In genomic region chr7:101905203-101905865, GRCh38 we compare ENCODE assay signal across 35 cellular contexts.
DNase-seq lines count a peak whose midpoint lies in the region; ATAC-seq, FAIRE-seq and TF ChIP-seq lines count a peak whose summit lies in the region.
"Had no signal": no experiment of that assay in that cellular context is flagged by ENCODE, and none has a peak within 500 bp of the region (broad histone marks: within the 10 kb centered on the region; RNA-seq: fewer than 3 reads in every experiment).

No MANE protein-coding gene starts in this region.

- H2AFZ ChIP-seq in H1 (ENCODE audit: low read length) (no peak overlapping the region), neural progenitor cell (replicated peaks) (no peak overlapping the region)

- H4K20me1 ChIP-seq in H1 (replicated peaks in 1 of 2; ENCODE audit: control insufficient read depth in 1 of 2, insufficient read depth in 2 of 2, low read length in 2 of 2) (peaks cover 6 to 20% of the 10 kb centered on the region in 2 experiments), neural progenitor cell (ENCODE audit: low read depth) (peaks cover 97% of the 10 kb centered on the region)

- H3K14ac ChIP-seq in H1 (ENCODE audit: insufficient read length) = no peak overlapping the region

- TF ChIP-seq POLR2A in H1 (IDR thresholded peaks at IDR 0.05; ENCODE audit: control extremely low read depth in 1 of 2, low read depth in 2 of 2, low read length in 2 of 2) (no peak), right lobe of liver (IDR thresholded peaks at IDR 0.05) (no peak)

- peaks cover 3% of the 10 kb centered on the region for H3K4me1 Mint-ChIP-seq in neural progenitor cell

- no peak overlapping the region for H3K23ac ChIP-seq in H1 (ENCODE audit: insufficient read length)

- H3K27me3 ChIP-seq in H1 (replicated peaks in 1 of 4; ENCODE audit: control insufficient read depth in 3 of 4, extremely low read depth in 1 of 4, insufficient read depth in 3 of 4, low read length in 3 of 4) = no peaks in the 10 kb centered on the region
- H3K27me3 ChIP-seq in neural progenitor cell = no peaks in the 10 kb centered on the region
- H3K27me3 ChIP-seq in right lobe of liver = no peaks in the 10 kb centered on the region
- H3K27me3 ChIP-seq: cardiac muscle cell, gastroesophageal sphincter, left lung, Peyer's patch had no signal

- no peak for DNase-seq in RWPE1 (ENCODE audit: low spot score)
- DNase-seq in H1 (ENCODE audit: low read depth in 1 of 2, low spot score in 2 of 2) = no peak
- no peak for DNase-seq in neural progenitor cell (ENCODE audit: low spot score)
- DNase-seq in SK-N-DZ (ENCODE audit: low spot score) = no peak
- DNase-seq in right lobe of liver = no peak
- no peak for DNase-seq in NCI-H1417 (lab: John Stamatoyannopoulos, UW)
- DNase-seq in medulla oblongata (ENCODE audit: extremely low spot score) = no peak
- DNase-seq: activated CD4-positive, alpha-beta memory T cell treated with anti-CD3 and anti-CD28 coated beads, Interleukin-2, amount 10 ng/mL, durations not matched to agents 7 days and 5 days; activated CD4-positive, alpha-beta T cell treated with anti-CD3 and anti-CD28 coated beads for 1 hour; anterior cingulate cortex; CD8-positive, alpha-beta T cell; dermis blood vessel endothelial cell; DMS53; GDM1; H7; hippocampal formation; left lung; NCI-H1092; NCI-H1930; NCI-H2227 treated with DMSO at 0.1 percent for 48 hours; NCI-H69; SIG-M5; stimulated activated CD4-positive, alpha-beta T cell treated with anti-CD3 and anti-CD28 coated beads, Interleukin-12 subunit alpha, Interleukin-12 subunit beta, amount 100 ng/mL, for 4 hours; stimulated activated CD4-positive, alpha-beta T cell treated with anti-CD3 and anti-CD28 coated beads, Interleukin-4, amount 100 ng/mL, for 1 hour; T-cell; trophoblast cell had no signal

- H3K27ac ChIP-seq in RWPE1 (peak overlapping the region; percentile 6; the same call in 1 of the 2 replicates), H1 (ENCODE audit: low read depth, low read length) (no peak overlapping the region), neural progenitor cell (no peak overlapping the region), right lobe of liver (no peak overlapping the region)
- H3K27ac ChIP-seq: cardiac muscle cell, gastroesophageal sphincter, left lung, Peyer's patch had no signal

- H3K23me2 ChIP-seq in H1 (ENCODE audit: low read depth, low read length) = no peaks in the 10 kb centered on the region

- H2BK120ac ChIP-seq in H1 (replicated peaks; ENCODE audit: low read depth, low read length) = no peak overlapping the region

- H4K8ac ChIP-seq in H1 (ENCODE audit: extremely low read depth, insufficient read depth, low read length) = no peak overlapping the region

- 95% methylated on average over 17 of the region's 17 CpGs; no CpG with 5 or more reads in 1 of the 2 experiments for WGBS in H1 (ENCODE audit: extremely low coverage in 1 of 2, insufficient coverage in 1 of 2, insufficient read length in 1 of 2, insufficient replicate concordance in 2 of 2, low coverage in 1 of 2, low lambda C conversion rate in 2 of 2, missing lambda C conversion rate in 1 of 2), 2 experiments
- 90% methylated on average over 16 of the region's 17 CpGs for WGBS in right lobe of liver (ENCODE audit: insufficient coverage, low coverage, low lambda C conversion rate, missing lambda C conversion rate)

- H2BK20ac ChIP-seq in H1 (ENCODE audit: low read length) = no peak overlapping the region

- H3K4me2 ChIP-seq in H1 (ENCODE audit: insufficient read depth in 1 of 2, low read depth in 2 of 2, low read length in 2 of 2) = no peak overlapping the region
- no peak overlapping the region for H3K4me2 ChIP-seq in neural progenitor cell

- TF ChIP-seq RAD21 in H1 (IDR thresholded peaks at IDR 0.05 in 1 of 2, conservative IDR thresholded peaks at IDR 0.05 in 1 of 2; ENCODE audit: low read depth in 2 of 2, low read length in 2 of 2) = no peak

- intact Hi-C loops in right lobe of liver (cut with DNase I) = no loop called here

- H3K4me3 ChIP-seq in H1 (ENCODE audit: extremely low read depth in 1 of 4, insufficient read depth in 2 of 4, low read depth in 3 of 4, low read length in 4 of 4) = no peak overlapping the region
- no peak overlapping the region for H3K4me3 ChIP-seq in neural progenitor cell
- H3K4me3 ChIP-seq in right lobe of liver = no peak overlapping the region
- H3K4me3 ChIP-seq: cardiac muscle cell, gastroesophageal sphincter, left lung, Peyer's patch had no signal

- H3K79me2 ChIP-seq in H1 (ENCODE audit: control insufficient read depth in 1 of 2, insufficient read depth in 2 of 2, low read length in 2 of 2) (peaks cover 0 to 90% of the 10 kb centered on the region in 2 experiments), neural progenitor cell (ENCODE audit: low read depth) (peaks cover 100% of the 10 kb centered on the region)

- peaks cover 22% of the 10 kb centered on the region for H3K79me1 ChIP-seq in H1 (ENCODE audit: low read depth, low read length)

- H3K36me3 ChIP-seq in H1 (ENCODE audit: control insufficient read depth in 2 of 4, insufficient read depth in 4 of 4, low read length in 3 of 4) (no peaks in the 10 kb centered on the region), neural progenitor cell (no peaks in the 10 kb centered on the region), right lobe of liver (no peaks in the 10 kb centered on the region)
- H3K36me3 ChIP-seq: cardiac muscle cell, gastroesophageal sphincter, left lung, Peyer's patch had no signal

- TF ChIP-seq CTCF in RWPE1 (conservative IDR thresholded peaks at IDR 0.05; ENCODE audit: low read depth) (no peak), H1 (IDR thresholded peaks at IDR 0.05; ENCODE audit: control extremely low read depth in 1 of 3, insufficient read depth in 1 of 3, low read depth in 1 of 3, low read length in 3 of 3) (no peak), neural progenitor cell (IDR thresholded peaks at IDR 0.05) (no peak), right lobe of liver (IDR thresholded peaks at IDR 0.05) (no peak)

- H3K9me3 Mint-ChIP-seq in neural progenitor cell = no peaks in the 10 kb centered on the region
- H3K9me3 Mint-ChIP-seq: activated CD4-positive, alpha-beta memory T cell treated with anti-CD3 and anti-CD28 coated beads, Interleukin-2, amount 10 ng/mL, durations not matched to agents 7 days and 5 days; activated naive CD4-positive, alpha-beta T cell treated with anti-CD3 and anti-CD28 coated beads, Interleukin-2, amount 50 U/mL, for 24 hours; activated T-helper 2 cell treated with anti-CD3 and anti-CD28 coated beads, Interferon-gamma antibody, Interleukin-2, Interleukin-4, amounts not matched to agents 10 μg/mL and 5 μg/mL and 100 μg/mL, durations not matched to agents 14 hours and 24 hours and 36 hours; CD8-positive, alpha-beta T cell; IgD-negative memory B cell; mesothelial cell of epicardium; naive thymus-derived CD8-positive, alpha-beta T cell; T-cell had no signal

- H3K4me3 Mint-ChIP-seq in neural progenitor cell = no peak overlapping the region
- H3K4me3 Mint-ChIP-seq: activated CD4-positive, alpha-beta memory T cell treated with anti-CD3 and anti-CD28 coated beads, Interleukin-2, amount 10 ng/mL, durations not matched to agents 7 days and 5 days; activated naive CD4-positive, alpha-beta T cell treated with anti-CD3 and anti-CD28 coated beads, Interleukin-2, amount 50 U/mL, for 24 hours; CD8-positive, alpha-beta T cell; mesothelial cell of epicardium; naive thymus-derived CD8-positive, alpha-beta T cell; T-cell had no signal

- 0 out of 2 replicates have a peak overlapping the region, but pooled peaks have one; percentile 32 for H2BK5ac ChIP-seq in H1 (ENCODE audit: low read depth, low read length)

- H3K9me3 ChIP-seq in H1 (ENCODE audit: insufficient read depth in 2 of 2, low read depth in 1 of 2, low read length in 1 of 2) (no peaks in the 10 kb centered on the region), neural progenitor cell (ENCODE audit: low read depth) (no peaks in the 10 kb centered on the region), right lobe of liver (no peaks in the 10 kb centered on the region)
- H3K9me3 ChIP-seq: gastroesophageal sphincter, left lung, Peyer's patch had no signal

- H4K91ac ChIP-seq in H1 (replicated peaks; ENCODE audit: insufficient read length, low read length) = no peak overlapping the region

- peaks cover 6% of the 10 kb centered on the region for H3K27me3 Mint-ChIP-seq in neural progenitor cell (ENCODE audit: insufficient read depth, low read depth)
- H3K27me3 Mint-ChIP-seq: activated CD4-positive, alpha-beta memory T cell treated with anti-CD3 and anti-CD28 coated beads, Interleukin-2, amount 10 ng/mL, durations not matched to agents 7 days and 5 days; activated naive CD4-positive, alpha-beta T cell treated with anti-CD3 and anti-CD28 coated beads, Interleukin-2, amount 50 U/mL, for 24 hours; IgD-negative memory B cell; naive thymus-derived CD8-positive, alpha-beta T cell; T-cell had no signal

- no peak for ATAC-seq in right lobe of liver
- ATAC-seq: CD8-positive, alpha-beta T cell; gastroesophageal sphincter; naive thymus-derived CD8-positive, alpha-beta T cell; T-cell had no signal

- no peak overlapping the region for H4K5ac ChIP-seq in H1 (ENCODE audit: insufficient read length, low read depth, low read length)

- CTCF ChIA-PET in RWPE1 (lab: Yijun Ruan, JAX) (interaction anchor here (1.1 kb wide), 1 partner anchor 412 kb away, joined by 3 read pairs; no protein-coding TSS in a partner anchor), H1 (lab: Charles Lee; ENCODE audit: partially characterized antibody) (interaction anchor here (0.6 to 0.8 kb wide), 3 partner anchors 16 to 188 kb away, joined by 3 to 4 read pairs (median 3); no protein-coding TSS in a partner anchor)

- peak overlapping the region; percentile 48; the same call in 1 of the 2 replicates for H3K18ac ChIP-seq in H1 (ENCODE audit: extremely low read depth, low read length)

- peak overlapping the region; percentile 95 for H3K27ac Mint-ChIP-seq in neural progenitor cell
- H3K27ac Mint-ChIP-seq: activated CD4-positive, alpha-beta memory T cell treated with anti-CD3 and anti-CD28 coated beads, Interleukin-2, amount 10 ng/mL, durations not matched to agents 7 days and 5 days; activated T-helper 2 cell treated with anti-CD3 and anti-CD28 coated beads, Interferon-gamma antibody, Interleukin-2, Interleukin-4, amounts not matched to agents 10 μg/mL and 5 μg/mL and 100 μg/mL, durations not matched to agents 14 hours and 24 hours and 36 hours; mesothelial cell of epicardium; T-cell had no signal

- POLR2A ChIA-PET in RWPE1 (lab: Yijun Ruan, JAX; ENCODE audit: low non-redundant PET) = no interaction called here
- POLR2A ChIA-PET in H1 (lab: Charles Lee; ENCODE audit: partially characterized antibody) = interaction anchor here (1.0 kb wide), 1 partner anchor 22 kb away, joined by 3 read pairs; no protein-coding TSS in a partner anchor

- no peak overlapping the region for H3K4ac ChIP-seq in H1 (replicated peaks; ENCODE audit: insufficient read length, low read depth, low read length)

- FAIRE-seq in H1 (lab: Jason Lieb, UNC) = no peak
- FAIRE-seq: endometrium had no signal

- no peak for TF ChIP-seq EP300 in H1 (IDR thresholded peaks at IDR 0.05; ENCODE audit: borderline replicate concordance in 1 of 2, low read depth in 2 of 2, low read length in 2 of 2)

- no peaks in the 10 kb centered on the region; a peak in 1 of 7 replicates for H3K4me1 ChIP-seq in H1 (replicated peaks in 1 of 4; ENCODE audit: control insufficient read depth in 3 of 4, insufficient read depth in 4 of 4, low read length in 3 of 4)
- H3K4me1 ChIP-seq in neural progenitor cell = no peaks in the 10 kb centered on the region
- no peaks in the 10 kb centered on the region for H3K4me1 ChIP-seq in right lobe of liver
- H3K4me1 ChIP-seq: Peyer's patch had no signal

- no peak overlapping the region for H3K56ac ChIP-seq in H1 (replicated peaks; ENCODE audit: insufficient read length, low read depth, low read length)

- H2BK12ac ChIP-seq in H1 (ENCODE audit: low read depth, low read length) = no peak overlapping the region

- no peak overlapping the region for H2AK5ac ChIP-seq in H1 (ENCODE audit: low read depth, low read length)

- H3K9ac ChIP-seq in H1 (replicated peaks in 1 of 4; ENCODE audit: extremely low read depth in 1 of 4, low read depth in 3 of 4, low read length in 3 of 4) (no peak overlapping the region), neural progenitor cell (no peak overlapping the region)

- no peak overlapping the region for H2BK15ac ChIP-seq in H1 (ENCODE audit: low read length)

- H3K36me3 Mint-ChIP-seq in neural progenitor cell = peaks cover 5% of the 10 kb centered on the region
- H3K36me3 Mint-ChIP-seq: CD8-positive, alpha-beta T cell had no signal

- H3F3A ChIP-seq in neural progenitor cell (ENCODE audit: low read depth) = peaks cover 2% of the 10 kb centered on the region
